In genomic region chr10:44817961-44818649, GRCh38 we compare ENCODE assay signal across 22 cellular contexts.
DNase-seq lines count a peak whose midpoint lies in the region; ATAC-seq and TF ChIP-seq lines count a peak whose summit lies in the region.
"Had no signal": no experiment of that assay in that cellular context is flagged by ENCODE, and none has a peak within 500 bp of the region (broad histone marks: within the 10 kb centered on the region; RNA-seq: fewer than 3 reads in every experiment).

No MANE protein-coding gene starts in this region.

- no peak for TF ChIP-seq EP300 in esophagus muscularis mucosa (IDR thresholded peaks at IDR 0.05)

- H2AFZ ChIP-seq in IMR-90 (replicated peaks; ENCODE audit: low read length, poor library complexity) (peak overlapping the region; percentile 68), mesenchymal stem cell (ENCODE audit: low read depth, low read length) (no peak overlapping the region), smooth muscle cell (ENCODE audit: low read depth) (no peak overlapping the region)

- TF ChIP-seq CTCF in IMR-90 (conservative IDR thresholded peaks at IDR 0.05; ENCODE audit: low read depth, low read length) (no peak), esophagus muscularis mucosa (IDR thresholded peaks at IDR 0.05) (no peak), type B pancreatic cell (conservative IDR thresholded peaks at IDR 0.05) (no peak), smooth muscle cell (IDR thresholded peaks at IDR 0.05; ENCODE audit: borderline replicate concordance, insufficient read depth, poor library complexity, severe bottlenecking) (no peak)

- CTCF ChIA-PET in IMR-90 (lab: Yijun Ruan, JAX): no interaction called here

- no peak overlapping the region for H3K9ac ChIP-seq in IMR-90 (ENCODE audit: low read depth, low read length)
- no peak overlapping the region for H3K9ac ChIP-seq in mesenchymal stem cell (ENCODE audit: low read length)
- H3K9ac ChIP-seq in smooth muscle cell (ENCODE audit: low read depth): no peak overlapping the region
- H3K9ac ChIP-seq: BLaER1 treated with 17β-estradiol and CSF1 and Interleukin-3, amounts not matched to agents 10 nM and 100 nM; SK-N-SH had no signal

- peak overlapping the region; percentile 14 to 15 for H2BK12ac ChIP-seq in mesenchymal stem cell (ENCODE audit: low read length in 2 of 2)

- H3K14ac ChIP-seq in IMR-90 (replicated peaks; ENCODE audit: low read depth, low read length): 0 out of 2 replicates have a peak overlapping the region, but pooled peaks have one; percentile 39
- no peak overlapping the region for H3K14ac ChIP-seq in mesenchymal stem cell (ENCODE audit: low read length in 2 of 2)

- H4K8ac ChIP-seq in IMR-90 (ENCODE audit: low read depth in 2 of 2, low read length in 2 of 2) (peak overlapping the region in 1 of 2 experiments; percentile 18; a peak in 1 of 4 replicates), mesenchymal stem cell (ENCODE audit: low read length) (no peak overlapping the region)

- no peak overlapping the region for H3K4me3 Mint-ChIP-seq in type B pancreatic cell
- H3K4me3 Mint-ChIP-seq: CD8-positive, alpha-beta memory T cell; IgD-negative memory B cell had no signal

- H3K18ac ChIP-seq in IMR-90 (ENCODE audit: low read depth, low read length) (no peak overlapping the region), mesenchymal stem cell (ENCODE audit: low read depth in 1 of 2, low read length in 2 of 2) (peak overlapping the region in 1 of 2 experiments; percentile 35)

- H3K79me2 ChIP-seq in smooth muscle cell (ENCODE audit: low read depth): no peaks in the 10 kb centered on the region

- H2BK120ac ChIP-seq in IMR-90 (ENCODE audit: low read depth, low read length) (no peak overlapping the region), mesenchymal stem cell (ENCODE audit: low read depth, low read length) (no peak overlapping the region)

- H3K4ac ChIP-seq in IMR-90 (ENCODE audit: low read depth, low read length): no peak overlapping the region
- H3K4ac ChIP-seq in mesenchymal stem cell (ENCODE audit: low read depth in 1 of 2, low read length in 2 of 2): no peak overlapping the region

- no peak overlapping the region for H2BK5ac ChIP-seq in IMR-90 (ENCODE audit: low read depth, low read length, poor library complexity, severe bottlenecking)
- H2BK5ac ChIP-seq in mesenchymal stem cell (ENCODE audit: low read depth, low read length, poor library complexity, severe bottlenecking): no peak overlapping the region

- no peak overlapping the region for H3K4me3 ChIP-seq in IMR-90 (ENCODE audit: insufficient read depth, low read depth, low read length)
- no peak overlapping the region for H3K4me3 ChIP-seq in esophagus muscularis mucosa
- no peak overlapping the region for H3K4me3 ChIP-seq in mesenchymal stem cell (ENCODE audit: insufficient read depth in 1 of 2, low read depth in 1 of 2, low read length in 2 of 2)
- no peak overlapping the region for H3K4me3 ChIP-seq in smooth muscle cell
- H3K4me3 ChIP-seq: BLaER1 treated with 17β-estradiol and CSF1 and Interleukin-3, amounts not matched to agents 10 nM and 100 nM; HAP-1; MG63 had no signal

- peaks cover 5% of the 10 kb centered on the region for H3K9me1 ChIP-seq in IMR-90 (ENCODE audit: insufficient read depth, low read length)

- TF ChIP-seq POLR2A in IMR-90 (IDR thresholded peaks at IDR 0.05; ENCODE audit: low read depth, low read length) (no peak), esophagus muscularis mucosa (IDR thresholded peaks at IDR 0.05; ENCODE audit: low read depth) (no peak)

- H3K36me3 ChIP-seq in IMR-90 (ENCODE audit: control insufficient read depth, insufficient read depth, low read length) (no peaks in the 10 kb centered on the region), esophagus muscularis mucosa (no peaks in the 10 kb centered on the region), mesenchymal stem cell (ENCODE audit: control insufficient read depth in 1 of 2, insufficient read depth in 2 of 2, low read depth in 1 of 2, low read length in 2 of 2) (no peaks in the 10 kb centered on the region), smooth muscle cell (ENCODE audit: low read depth) (no peaks in the 10 kb centered on the region)
- H3K36me3 ChIP-seq: BLaER1 treated with 17β-estradiol and CSF1 and Interleukin-3, amounts not matched to agents 10 nM and 100 nM; HAP-1; MG63 had no signal

- H3K4me1 ChIP-seq in IMR-90 (ENCODE audit: control insufficient read depth, insufficient read depth, low read length) (peaks cover 4% of the 10 kb centered on the region; the same call in 1 of the 2 replicates), esophagus muscularis mucosa (no peaks in the 10 kb centered on the region), mesenchymal stem cell (ENCODE audit: control insufficient read depth, insufficient read depth, low read depth, low read length) (peaks cover 11% of the 10 kb centered on the region), smooth muscle cell (ENCODE audit: low read depth) (no peaks in the 10 kb centered on the region)
- H3K4me1 ChIP-seq: HAP-1 had no signal

- H3K27me3 Mint-ChIP-seq in type B pancreatic cell: peaks cover 3% of the 10 kb centered on the region

- H3K56ac ChIP-seq in IMR-90 (ENCODE audit: extremely low read depth, insufficient read depth, low read length): no peak overlapping the region

- TF ChIP-seq RAD21 in IMR-90 (IDR thresholded peaks at IDR 0.05; ENCODE audit: low read length): no peak

- no peaks in the 10 kb centered on the region for H3K36me3 Mint-ChIP-seq in type B pancreatic cell
- H3K36me3 Mint-ChIP-seq: CD8-positive, alpha-beta memory T cell; IgD-negative memory B cell had no signal

- H2AK5ac ChIP-seq in IMR-90 (ENCODE audit: low read depth, low read length) (no peak overlapping the region), mesenchymal stem cell (ENCODE audit: low read length, severe bottlenecking) (peak overlapping the region; percentile 85)

- H4K20me1 ChIP-seq in IMR-90 (ENCODE audit: insufficient read depth, low read length): no peaks in the 10 kb centered on the region
- no peaks in the 10 kb centered on the region for H4K20me1 ChIP-seq in smooth muscle cell (ENCODE audit: low read depth)
- H4K20me1 ChIP-seq: BLaER1 treated with 17β-estradiol and CSF1 and Interleukin-3, amounts not matched to agents 10 nM and 100 nM had no signal

- ATAC-seq in IMR-90 (ENCODE audit: low read depth): no peak
- peak; percentile 79 for ATAC-seq in sciatic nerve
- ATAC-seq in GM19467 (IDR thresholded peaks at IDR 0.05; ENCODE audit: unreplicated experiment): no peak

- no peaks in the 10 kb centered on the region for H3K9me3 Mint-ChIP-seq in type B pancreatic cell

- H3K27ac Mint-ChIP-seq in type B pancreatic cell: no peak overlapping the region
- H3K27ac Mint-ChIP-seq: CD8-positive, alpha-beta memory T cell; IgD-negative memory B cell had no signal

- POLR2A ChIA-PET in IMR-90 (lab: Charles Lee; ENCODE audit: unreplicated experiment): interaction anchor here (0.5 kb wide), 1 partner anchor 1012 kb away, joined by 3 read pairs; no protein-coding TSS in a partner anchor

- in situ Hi-C loops in IMR-90 (cut with MboI; ENCODE audit: low sequenced_read_pairs): no loop called here

- intact Hi-C loops in IMR-90 (cut with micrococcal nuclease): no loop called here
- intact Hi-C loops in esophagus muscularis mucosa (cut with DNase I): no loop called here
- intact Hi-C loops in sciatic nerve (cut with DNase I): no loop called here

- H3K27ac ChIP-seq in IMR-90 (ENCODE audit: insufficient read depth, low read length): no peak overlapping the region
- no peak overlapping the region for H3K27ac ChIP-seq in esophagus muscularis mucosa (replicated peaks in 1 of 4)
- H3K27ac ChIP-seq in mesenchymal stem cell (ENCODE audit: low read length, poor library complexity, severe bottlenecking): no peak overlapping the region
- H3K27ac ChIP-seq in smooth muscle cell (ENCODE audit: low read depth): no peak overlapping the region
- H3K27ac ChIP-seq: BLaER1 treated with 17β-estradiol and CSF1 and Interleukin-3, amounts not matched to agents 10 nM and 100 nM had no signal

- H4K91ac ChIP-seq in IMR-90 (ENCODE audit: insufficient read depth, low read depth, low read length) (no peak overlapping the region), mesenchymal stem cell (ENCODE audit: low read length) (no peak overlapping the region)

- H3K27me3 ChIP-seq in IMR-90 (ENCODE audit: control insufficient read depth, insufficient read depth, low read length) (no peaks in the 10 kb centered on the region), esophagus muscularis mucosa (peaks cover 0 to 5% (median 0%) of the 10 kb centered on the region in 4 donors), mesenchymal stem cell (ENCODE audit: control insufficient read depth in 1 of 2, insufficient read depth in 1 of 2, low read length in 2 of 2) (no peaks in the 10 kb centered on the region), smooth muscle cell (ENCODE audit: low read depth) (no peaks in the 10 kb centered on the region)
- H3K27me3 ChIP-seq: BLaER1 treated with 17β-estradiol and CSF1 and Interleukin-3, amounts not matched to agents 10 nM and 100 nM; MG63 had no signal

- H3K4me1 Mint-ChIP-seq in type B pancreatic cell (ENCODE audit: unreplicated experiment): no peaks in the 10 kb centered on the region
- H3K4me1 Mint-ChIP-seq: CD8-positive, alpha-beta memory T cell; IgD-negative memory B cell had no signal

- no peak overlapping the region; the same call in 2 of the 3 replicates for H2BK15ac ChIP-seq in IMR-90 (ENCODE audit: low read depth, low read length)
- no peak overlapping the region for H2BK15ac ChIP-seq in mesenchymal stem cell (ENCODE audit: low read depth, poor library complexity, severe bottlenecking)

- H3K9me3 ChIP-seq in IMR-90 (ENCODE audit: control insufficient read depth, insufficient read depth, low read length): no peaks in the 10 kb centered on the region
- H3K9me3 ChIP-seq in esophagus muscularis mucosa: no peaks in the 10 kb centered on the region
- no peaks in the 10 kb centered on the region for H3K9me3 ChIP-seq in mesenchymal stem cell (ENCODE audit: control insufficient read depth, low read length)
- no peaks in the 10 kb centered on the region for H3K9me3 ChIP-seq in smooth muscle cell (replicated peaks; ENCODE audit: low read depth)
- H3K9me3 ChIP-seq: HAP-1, MG63 had no signal

- H3K23ac ChIP-seq in IMR-90 (ENCODE audit: low read depth, low read length) (no peak overlapping the region), mesenchymal stem cell (ENCODE audit: low read length in 2 of 2) (no peak overlapping the region)

- dilution Hi-C loops in IMR-90 (cut with HindIII; ENCODE audit: low sequenced_read_pairs, unreplicated experiment): no loop called here

- H4K5ac ChIP-seq in IMR-90 (ENCODE audit: low read depth, low read length): no peak overlapping the region

- BruUV-seq in IMR-90 (replicated peaks; lab: Mats Ljungman, UMichigan): no TSS peak

- H3K79me1 ChIP-seq in IMR-90 (ENCODE audit: low read depth in 1 of 2, low read length in 2 of 2) (no peaks in the 10 kb centered on the region), mesenchymal stem cell (replicated peaks; ENCODE audit: low read length, poor library complexity, severe bottlenecking) (no peaks in the 10 kb centered on the region)

- no peak for DNase-seq in IMR-90
- peak; percentile 85 for DNase-seq in esophagus muscularis mucosa (ENCODE audit: extremely low spot score)
- no peak for DNase-seq in mesenchymal stem cell
- DNase-seq in sciatic nerve (ENCODE audit: low spot score): no peak
- no peak for DNase-seq in HuH-7 (ENCODE audit: low spot score)
- no peak for DNase-seq in type B pancreatic cell (ENCODE audit: extremely low spot score, unreplicated experiment)
- DNase-seq in smooth muscle cell (lab: John Stamatoyannopoulos, UW; ENCODE audit: unreplicated experiment): no peak
- DNase-seq: CD8-positive, alpha-beta memory T cell; DMS79 treated with DMSO at 0.1 percent for 48 hours; Karpas-422; MG63; NCI-H1092 treated with DMSO at 0.1 percent for 48 hours; NCI-H146; NCI-H2081 treated with DMSO at 0.1 percent for 48 hours; NCI-H510A; NCI-H748 treated with DMSO at 0.1 percent for 48 hours; SHP77 treated with DMSO at 0.1 percent for 48 hours; SK-N-SH had no signal

- H2AK9ac ChIP-seq in IMR-90 (replicated peaks; ENCODE audit: low read depth, low read length, poor library complexity): peak overlapping the region; percentile 10

- no peak overlapping the region for H3K4me2 ChIP-seq in IMR-90 (ENCODE audit: low read depth, low read length)
- no peak overlapping the region for H3K4me2 ChIP-seq in mesenchymal stem cell (ENCODE audit: low read length, poor library complexity, severe bottlenecking)
- H3K4me2 ChIP-seq in smooth muscle cell: no peak overlapping the region
- H3K4me2 ChIP-seq: SK-N-SH had no signal

- H3F3A ChIP-seq in smooth muscle cell (ENCODE audit: low read depth): no peaks in the 10 kb centered on the region

- H2BK20ac ChIP-seq in IMR-90 (ENCODE audit: low read depth, low read length): no peak overlapping the region

- WGBS in IMR-90 (ENCODE audit: extremely low coverage in 2 of 2, insufficient read length in 1 of 2), 2 experiments: 100% methylated on average over 1 of the region's 9 CpGs; no CpG with 5 or more reads in 1 of the 2 experiments
- 82% methylated on average over 8 of the region's 9 CpGs for WGBS in esophagus muscularis mucosa
- 95% methylated on average over 9 of the region's 9 CpGs for WGBS in mesenchymal stem cell
- WGBS in smooth muscle cell (ENCODE audit: low lambda C conversion rate): 92% methylated on average over 9 of the region's 9 CpGs
